In genomic region chr6:131765081-131765852, GRCh38 we compare ENCODE assay signal across 14 cellular contexts. TPM values are rescaled to one million over a fixed set of nuclear protein-coding genes. Genes with fewer than 3 reads are reported as not detected.
DNase-seq lines count a peak whose midpoint lies in the region; ATAC-seq and TF ChIP-seq lines count a peak whose summit lies in the region.
"Had no signal": no experiment of that assay in that cellular context is flagged by ENCODE, and none has a peak within 500 bp of the region (broad histone marks: within the 10 kb centered on the region; RNA-seq: fewer than 3 reads in every experiment).

No MANE protein-coding gene starts in this region.

- H3K9ac ChIP-seq in adipocyte (ENCODE audit: low read length) = peak overlapping the region; percentile 52
- H3K9ac ChIP-seq in skeletal muscle tissue (ENCODE audit: low read depth in 1 of 3, low read length in 3 of 3) = peak overlapping the region in 1 of 3 donors; percentile 1

- no peak overlapping the region for H2AFZ ChIP-seq in OCI-LY7 (ENCODE audit: low read length)

- no peaks in the 10 kb centered on the region for H3K4me1 Mint-ChIP-seq in activated CD8-positive, alpha-beta T cell treated with anti-CD3 and anti-CD28 coated beads, Interleukin-2, amount 10 ng/mL, durations not matched to agents 7 days and 5 days (ENCODE audit: low read depth)
- no peaks in the 10 kb centered on the region for H3K4me1 Mint-ChIP-seq in stimulated activated memory B cell treated with anti-CD40 and anti-IgM and Interleukin-4, amounts not matched to agents 10 μg/mL and 1 μg/mL and 100 μg/mL, for 72 hours

- H3K4me3 ChIP-seq in adipocyte (ENCODE audit: low read length) (peak overlapping the region; percentile 34), skeletal muscle tissue (ENCODE audit: low read length in 3 of 3) (no peak overlapping the region), OCI-LY7 (ENCODE audit: low read depth, low read length, poor library complexity, severe bottlenecking) (no peak overlapping the region)
- H3K4me3 ChIP-seq: body of pancreas had no signal

- no peaks in the 10 kb centered on the region for H3K9me2 ChIP-seq in OCI-LY7 (ENCODE audit: insufficient read depth, low read length)

- H3K4me3 Mint-ChIP-seq in activated CD8-positive, alpha-beta T cell treated with anti-CD3 and anti-CD28 coated beads, Interleukin-2, amount 10 ng/mL, durations not matched to agents 7 days and 5 days = no peak overlapping the region
- no peak overlapping the region for H3K4me3 Mint-ChIP-seq in stimulated activated memory B cell treated with anti-CD40 and anti-IgM and Interleukin-4, amounts not matched to agents 10 μg/mL and 1 μg/mL and 100 μg/mL, for 72 hours

- peaks cover 34% of the 10 kb centered on the region for H3K4me1 ChIP-seq in adipocyte (ENCODE audit: control insufficient read depth, insufficient read depth, low read length)
- peaks cover 0 to 9% (median 0%) of the 10 kb centered on the region in 3 donors for H3K4me1 ChIP-seq in skeletal muscle tissue (ENCODE audit: control insufficient read depth in 3 of 3, insufficient read depth in 3 of 3, low read length in 3 of 3)
- H3K4me1 ChIP-seq in OCI-LY7 (ENCODE audit: insufficient read depth, low read length, poor library complexity, severe bottlenecking) = no peaks in the 10 kb centered on the region
- H3K4me1 ChIP-seq: body of pancreas had no signal

- H3K27ac ChIP-seq in skeletal muscle tissue (ENCODE audit: low read depth, low read length) (peak overlapping the region; percentile 46), OCI-LY7 (ENCODE audit: low read depth, low read length, poor library complexity, severe bottlenecking) (no peak overlapping the region)
- H3K27ac ChIP-seq: body of pancreas had no signal

- no peaks in the 10 kb centered on the region for H3K9me3 Mint-ChIP-seq in activated CD8-positive, alpha-beta T cell treated with anti-CD3 and anti-CD28 coated beads, Interleukin-2, amount 10 ng/mL, durations not matched to agents 7 days and 5 days (ENCODE audit: insufficient read depth)
- no peaks in the 10 kb centered on the region for H3K9me3 Mint-ChIP-seq in stimulated activated memory B cell treated with anti-CD40 and anti-IgM and Interleukin-4, amounts not matched to agents 10 μg/mL and 1 μg/mL and 100 μg/mL, for 72 hours

- CTCF ChIA-PET in activated CD8-positive, alpha-beta T cell treated with anti-CD3 and anti-CD28 coated beads, Interleukin-2, amount 10 ng/mL, durations not matched to agents 7 days and 5 days (lab: Charles Lee) = no interaction called here
- CTCF ChIA-PET in OCI-LY7 (lab: Charles Lee; ENCODE audit: unreplicated experiment) = no interaction called here

- H3K9me3 ChIP-seq in adipocyte (ENCODE audit: control insufficient read depth, low read length) (no peaks in the 10 kb centered on the region), skeletal muscle tissue (ENCODE audit: control insufficient read depth in 3 of 3, low read length in 3 of 3) (no peaks in the 10 kb centered on the region), OCI-LY7 (ENCODE audit: low read length) (no peaks in the 10 kb centered on the region)
- H3K9me3 ChIP-seq: body of pancreas had no signal

- H3K36me3 ChIP-seq in adipocyte (ENCODE audit: control insufficient read depth, insufficient read depth, low read length, severe bottlenecking) (no peaks in the 10 kb centered on the region), skeletal muscle tissue (ENCODE audit: control insufficient read depth in 3 of 3, insufficient read depth in 3 of 3, low read length in 3 of 3) (no peaks in the 10 kb centered on the region), OCI-LY7 (ENCODE audit: insufficient read depth, low read length) (no peaks in the 10 kb centered on the region)

- intact Hi-C loops in Right ventricle myocardium superior (cut with DNase I) = no loop called here
- intact Hi-C loops in OCI-LY7 (cut with micrococcal nuclease; ENCODE audit: unreplicated experiment) = no loop called here

- H3K27me3 ChIP-seq in adipocyte (replicated peaks; ENCODE audit: control insufficient read depth, insufficient read depth, low read length) = no peaks in the 10 kb centered on the region
- H3K27me3 ChIP-seq in skeletal muscle tissue (ENCODE audit: control insufficient read depth in 3 of 3, insufficient read depth in 3 of 3, low read length in 3 of 3) = no peaks in the 10 kb centered on the region
- H3K27me3 ChIP-seq: body of pancreas had no signal

- no peaks in the 10 kb centered on the region for H4K20me1 ChIP-seq in OCI-LY7 (ENCODE audit: insufficient read depth, low read length)

- ATAC-seq in Right ventricle myocardium superior (ENCODE audit: poor library complexity) = peak; percentile 77
- no peak for ATAC-seq in activated CD8-positive, alpha-beta T cell treated with anti-CD3 and anti-CD28 coated beads, Interleukin-2, amount 10 ng/mL, durations not matched to agents 7 days and 5 days
- no peak for ATAC-seq in stimulated activated memory B cell treated with anti-CD40 and anti-IgM and Interleukin-4, amounts not matched to agents 10 μg/mL and 1 μg/mL and 100 μg/mL, for 72 hours
- ATAC-seq: body of pancreas had no signal

- no peak overlapping the region for H3K27ac Mint-ChIP-seq in activated CD8-positive, alpha-beta T cell treated with anti-CD3 and anti-CD28 coated beads, Interleukin-2, amount 10 ng/mL, durations not matched to agents 7 days and 5 days
- no peak overlapping the region for H3K27ac Mint-ChIP-seq in stimulated activated memory B cell treated with anti-CD40 and anti-IgM and Interleukin-4, amounts not matched to agents 10 μg/mL and 1 μg/mL and 100 μg/mL, for 72 hours

- no peak overlapping the region for H3K4me2 ChIP-seq in OCI-LY7 (ENCODE audit: low read length)

- H3K36me3 Mint-ChIP-seq in activated CD8-positive, alpha-beta T cell treated with anti-CD3 and anti-CD28 coated beads, Interleukin-2, amount 10 ng/mL, durations not matched to agents 7 days and 5 days (ENCODE audit: low read depth) = no peaks in the 10 kb centered on the region
- H3K36me3 Mint-ChIP-seq in stimulated activated memory B cell treated with anti-CD40 and anti-IgM and Interleukin-4, amounts not matched to agents 10 μg/mL and 1 μg/mL and 100 μg/mL, for 72 hours = peaks cover 5% of the 10 kb centered on the region

- peak; percentile 72 for DNase-seq in H4 (ENCODE audit: low spot score)
- peak; percentile 30 for DNase-seq in adipocyte (ENCODE audit: low read depth)
- DNase-seq in Right ventricle myocardium superior = no peak
- DNase-seq in NCI-H146 (lab: John Stamatoyannopoulos, UW) = no peak
- DNase-seq in activated CD8-positive, alpha-beta T cell treated with anti-CD3 and anti-CD28 coated beads, Interleukin-2, amount 10 ng/mL, durations not matched to agents 7 days and 5 days = no peak
- no peak for DNase-seq in OCI-LY7 (ENCODE audit: low spot score)
- DNase-seq: body of pancreas, NCI-H1092, NCI-H69 had no signal

- peaks cover 13% of the 10 kb centered on the region for H3K27me3 Mint-ChIP-seq in activated CD8-positive, alpha-beta T cell treated with anti-CD3 and anti-CD28 coated beads, Interleukin-2, amount 10 ng/mL, durations not matched to agents 7 days and 5 days (ENCODE audit: low read depth)
- H3K27me3 Mint-ChIP-seq in stimulated activated memory B cell treated with anti-CD40 and anti-IgM and Interleukin-4, amounts not matched to agents 10 μg/mL and 1 μg/mL and 100 μg/mL, for 72 hours = peaks cover 24% of the 10 kb centered on the region

- POLR2A ChIA-PET in activated CD8-positive, alpha-beta T cell treated with anti-CD3 and anti-CD28 coated beads, Interleukin-2, amount 10 ng/mL, durations not matched to agents 7 days and 5 days (lab: Charles Lee) = no interaction called here
- POLR2A ChIA-PET in OCI-LY7 (lab: Charles Lee) = no interaction called here

- BruUV-seq in OCI-LY7 (replicated peaks; lab: Mats Ljungman, UMichigan) = no TSS peak

- no peak for TF ChIP-seq CTCF in OCI-LY7 (conservative IDR thresholded peaks at IDR 0.05; ENCODE audit: low read length)

- no peaks in the 10 kb centered on the region for H3K79me2 ChIP-seq in OCI-LY7 (ENCODE audit: insufficient read depth, low read depth, low read length)

RNA-seq across cellular contexts. Expression of gene ENPP1, which starts 42.6 kb away (rescaled TPM):
- total RNA-seq in H4 (2014; rRNA removed; shearing (Covaris generic)) = 32.2 and 39.5 TPM in 2 replicates
- total RNA-seq in Right ventricle myocardium superior (2.2 TPM), skeletal muscle tissue (17.7 TPM), OCI-LY7 (2022) (0.34 and 0.39 TPM in 2 replicates)
- total RNA-seq in activated CD8-positive, alpha-beta T cell treated with anti-CD3 and anti-CD28 coated beads, Interleukin-2, amount 10 ng/mL, durations not matched to agents 7 days and 5 days = under 1 TPM; 0.29 to 0.50 TPM
- not detected in 2 replicates for total RNA-seq in OCI-LY7 (2014; rRNA removed; shearing (Covaris generic))

RNA-seq across cellular contexts. Expression of gene CTAGE9, which starts 54.5 kb away (rescaled TPM):
- total RNA-seq in H4 (2014; rRNA removed; shearing (Covaris generic)) = not detected in 2 replicates
- total RNA-seq in Right ventricle myocardium superior (not detected), skeletal muscle tissue (not detected), OCI-LY7 (2022) (not detected in 2 replicates)
- not detected for total RNA-seq in activated CD8-positive, alpha-beta T cell treated with anti-CD3 and anti-CD28 coated beads, Interleukin-2, amount 10 ng/mL, durations not matched to agents 7 days and 5 days
- not detected in 2 replicates for total RNA-seq in OCI-LY7 (2014; rRNA removed; shearing (Covaris generic))
- total RNA-seq: mononuclear cell, pulmonary artery endothelial cell, temporal lobe had no signal

Comparison
In these comparisons a context has a peak if more than half of its experiments do, and no peak if none do; other contexts are left out.
1. DNase-seq: peak in H4 (single experiment) and adipocyte (single experiment); none in Right ventricle myocardium superior (single experiment), NCI-H146 (single experiment), activated CD8-positive, alpha-beta T cell treated with anti-CD3 and anti-CD28 coated beads, Interleukin-2, amount 10 ng/mL, durations not matched to agents 7 days and 5 days (single experiment) and OCI-LY7 (single experiment).